In genomic region chr9:112547712-112548440, GRCh38 we compare ENCODE assay signal across 20 cellular contexts.
"Had no signal": no experiment of that assay in that cellular context is flagged by ENCODE, and none has a peak within 500 bp of the region (broad histone marks: within the 10 kb centered on the region; RNA-seq: fewer than 3 reads in every experiment).

No MANE protein-coding gene starts in this region.

- H3K27me3 ChIP-seq: cardiac muscle cell, neural progenitor cell, thyroid gland had no signal

- H3K36me3 ChIP-seq: cardiac muscle cell, left ventricle myocardium inferior, neural progenitor cell, thyroid gland had no signal

- H3K27ac Mint-ChIP-seq: dendritic cell treated with granulocyte-macrophage colony-stimulating factor and Interleukin-4, amounts not matched to agents 40 ng/mL and 50 ng/mL, for 4 days; neural progenitor cell; stimulated activated effector memory CD8-positive, alpha-beta T cell treated with anti-CD3 and anti-CD28 coated beads, Interleukin-12 subunit alpha, Interleukin-12 subunit beta, amount 100 ng/mL, for 72 hours had no signal

- H3K9me3 ChIP-seq: left ventricle myocardium inferior, psoas muscle, thyroid gland had no signal

- H3K27ac ChIP-seq: cardiac muscle cell, epithelial cell of prostate, left ventricle myocardium inferior, neural progenitor cell, psoas muscle, thyroid gland had no signal

- H3K9ac ChIP-seq: neural progenitor cell had no signal

- H3K27me3 Mint-ChIP-seq: dendritic cell treated with granulocyte-macrophage colony-stimulating factor and Interleukin-4, amounts not matched to agents 40 ng/mL and 50 ng/mL, for 4 days had no signal

- H3K36me3 Mint-ChIP-seq: stimulated activated effector memory CD8-positive, alpha-beta T cell treated with anti-CD3 and anti-CD28 coated beads, Interleukin-12 subunit alpha, Interleukin-12 subunit beta, amount 100 ng/mL, for 72 hours had no signal

- H3K9me3 Mint-ChIP-seq: dendritic cell treated with granulocyte-macrophage colony-stimulating factor and Interleukin-4, amounts not matched to agents 40 ng/mL and 50 ng/mL, for 4 days; stimulated activated effector memory CD8-positive, alpha-beta T cell treated with anti-CD3 and anti-CD28 coated beads, Interleukin-12 subunit alpha, Interleukin-12 subunit beta, amount 100 ng/mL, for 72 hours had no signal

- DNase-seq: activated CD4-positive, CD25-positive, alpha-beta regulatory T cell treated with anti-CD3 and anti-CD28 coated beads, Interleukin-2, amount 50 U/mL, for 72 hours; activated CD8-positive, alpha-beta memory T cell treated with anti-CD3 and anti-CD28 coated beads for 24 hours; activated CD8-positive, alpha-beta memory T cell treated with anti-CD3 and anti-CD28 coated beads, Interleukin-2, amount 50 U/mL, for 48 hours; activated effector memory CD4-positive, alpha-beta T cell treated with Interleukin-2 at 50 U/mL for 16 hours; activated naive CD4-positive, alpha-beta T cell treated with anti-CD3 and anti-CD28 coated beads, Interleukin-2, amount 50 U/mL, for 16 hours; activated T-cell treated with anti-CD3 and anti-CD28 coated beads, Interleukin-2, amount 50 U/mL, for 48 hours; foreskin fibroblast; hippocampal formation; left ventricle myocardium inferior; mammary epithelial cell; psoas muscle; right cardiac atrium; stimulated activated CD4-positive, alpha-beta T cell treated with anti-CD3 and anti-CD28 coated beads, Interleukin-4, amount 100 ng/mL, for 24 hours; thyroid gland had no signal

- H3K4me3 ChIP-seq: cardiac muscle cell, left ventricle myocardium inferior, neural progenitor cell, psoas muscle, skin epidermis, thyroid gland had no signal

- H3K4me3 Mint-ChIP-seq: dendritic cell treated with granulocyte-macrophage colony-stimulating factor and Interleukin-4, amounts not matched to agents 40 ng/mL and 50 ng/mL, for 4 days; neural progenitor cell; stimulated activated effector memory CD8-positive, alpha-beta T cell treated with anti-CD3 and anti-CD28 coated beads, Interleukin-12 subunit alpha, Interleukin-12 subunit beta, amount 100 ng/mL, for 72 hours had no signal
